In the genomic region with DNA sequence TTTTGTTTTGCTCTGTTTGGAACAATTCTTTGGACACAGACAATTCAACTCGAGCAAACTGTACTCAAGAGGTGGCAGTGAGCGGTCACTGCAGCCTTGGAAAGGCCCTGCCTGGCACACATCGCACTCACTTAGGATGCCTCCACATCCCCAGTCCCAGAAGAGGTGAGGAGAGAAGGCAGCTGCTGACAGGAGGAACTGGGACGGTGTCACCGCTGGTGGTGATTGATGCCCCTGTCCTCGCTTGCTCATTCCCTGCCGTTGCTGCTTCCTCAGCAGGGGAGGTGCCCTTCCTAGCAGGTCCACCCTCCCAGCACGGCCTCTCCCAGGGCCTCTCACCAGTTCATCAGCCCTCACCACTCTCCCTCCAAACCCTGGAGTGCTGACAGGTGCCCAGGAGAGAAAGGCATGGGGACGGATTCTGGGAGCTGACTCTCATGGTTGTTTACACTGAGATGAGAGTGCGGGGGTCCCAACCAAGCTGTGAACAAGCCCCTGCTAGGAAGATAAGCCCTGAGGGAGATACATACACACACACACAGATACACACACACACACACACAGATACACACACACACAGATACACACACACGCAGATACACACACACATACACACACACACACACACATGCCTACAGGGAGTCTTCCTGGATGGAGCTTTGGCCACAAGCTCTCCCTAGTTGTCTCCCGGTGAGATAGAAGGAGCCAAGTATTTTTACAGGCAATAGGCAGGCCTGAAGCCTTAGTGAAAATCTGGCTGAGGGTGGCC, we compare ENCODE assay signal across 1 cellular context.
TF ChIP-seq lines count a peak whose summit lies in the region.

No MANE protein-coding gene starts in this region.

TF ChIP-seq in K562, 482 proteins besides CTCF, POLR2A, EP300 and RAD21 (continued from another document and continues in another):
- TF ChIP-seq, protein P1, sequence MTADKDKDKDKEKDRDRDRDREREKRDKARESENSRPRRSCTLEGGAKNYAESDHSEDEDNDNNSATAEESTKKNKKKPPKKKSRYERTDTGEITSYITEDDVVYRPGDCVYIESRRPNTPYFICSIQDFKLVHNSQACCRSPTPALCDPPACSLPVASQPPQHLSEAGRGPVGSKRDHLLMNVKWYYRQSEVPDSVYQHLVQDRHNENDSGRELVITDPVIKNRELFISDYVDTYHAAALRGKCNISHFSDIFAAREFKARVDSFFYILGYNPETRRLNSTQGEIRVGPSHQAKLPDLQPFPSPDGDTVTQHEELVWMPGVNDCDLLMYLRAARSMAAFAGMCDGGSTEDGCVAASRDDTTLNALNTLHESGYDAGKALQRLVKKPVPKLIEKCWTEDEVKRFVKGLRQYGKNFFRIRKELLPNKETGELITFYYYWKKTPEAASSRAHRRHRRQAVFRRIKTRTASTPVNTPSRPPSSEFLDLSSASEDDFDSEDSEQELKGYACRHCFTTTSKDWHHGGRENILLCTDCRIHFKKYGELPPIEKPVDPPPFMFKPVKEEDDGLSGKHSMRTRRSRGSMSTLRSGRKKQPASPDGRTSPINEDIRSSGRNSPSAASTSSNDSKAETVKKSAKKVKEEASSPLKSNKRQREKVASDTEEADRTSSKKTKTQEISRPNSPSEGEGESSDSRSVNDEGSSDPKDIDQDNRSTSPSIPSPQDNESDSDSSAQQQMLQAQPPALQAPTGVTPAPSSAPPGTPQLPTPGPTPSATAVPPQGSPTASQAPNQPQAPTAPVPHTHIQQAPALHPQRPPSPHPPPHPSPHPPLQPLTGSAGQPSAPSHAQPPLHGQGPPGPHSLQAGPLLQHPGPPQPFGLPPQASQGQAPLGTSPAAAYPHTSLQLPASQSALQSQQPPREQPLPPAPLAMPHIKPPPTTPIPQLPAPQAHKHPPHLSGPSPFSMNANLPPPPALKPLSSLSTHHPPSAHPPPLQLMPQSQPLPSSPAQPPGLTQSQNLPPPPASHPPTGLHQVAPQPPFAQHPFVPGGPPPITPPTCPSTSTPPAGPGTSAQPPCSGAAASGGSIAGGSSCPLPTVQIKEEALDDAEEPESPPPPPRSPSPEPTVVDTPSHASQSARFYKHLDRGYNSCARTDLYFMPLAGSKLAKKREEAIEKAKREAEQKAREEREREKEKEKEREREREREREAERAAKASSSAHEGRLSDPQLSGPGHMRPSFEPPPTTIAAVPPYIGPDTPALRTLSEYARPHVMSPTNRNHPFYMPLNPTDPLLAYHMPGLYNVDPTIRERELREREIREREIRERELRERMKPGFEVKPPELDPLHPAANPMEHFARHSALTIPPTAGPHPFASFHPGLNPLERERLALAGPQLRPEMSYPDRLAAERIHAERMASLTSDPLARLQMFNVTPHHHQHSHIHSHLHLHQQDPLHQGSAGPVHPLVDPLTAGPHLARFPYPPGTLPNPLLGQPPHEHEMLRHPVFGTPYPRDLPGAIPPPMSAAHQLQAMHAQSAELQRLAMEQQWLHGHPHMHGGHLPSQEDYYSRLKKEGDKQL (CRISPR knock-in tag; IDR thresholded peaks at IDR 0.05; ENCODE audit: borderline replicate concordance) = no peak
- TF ChIP-seq, protein P2, sequence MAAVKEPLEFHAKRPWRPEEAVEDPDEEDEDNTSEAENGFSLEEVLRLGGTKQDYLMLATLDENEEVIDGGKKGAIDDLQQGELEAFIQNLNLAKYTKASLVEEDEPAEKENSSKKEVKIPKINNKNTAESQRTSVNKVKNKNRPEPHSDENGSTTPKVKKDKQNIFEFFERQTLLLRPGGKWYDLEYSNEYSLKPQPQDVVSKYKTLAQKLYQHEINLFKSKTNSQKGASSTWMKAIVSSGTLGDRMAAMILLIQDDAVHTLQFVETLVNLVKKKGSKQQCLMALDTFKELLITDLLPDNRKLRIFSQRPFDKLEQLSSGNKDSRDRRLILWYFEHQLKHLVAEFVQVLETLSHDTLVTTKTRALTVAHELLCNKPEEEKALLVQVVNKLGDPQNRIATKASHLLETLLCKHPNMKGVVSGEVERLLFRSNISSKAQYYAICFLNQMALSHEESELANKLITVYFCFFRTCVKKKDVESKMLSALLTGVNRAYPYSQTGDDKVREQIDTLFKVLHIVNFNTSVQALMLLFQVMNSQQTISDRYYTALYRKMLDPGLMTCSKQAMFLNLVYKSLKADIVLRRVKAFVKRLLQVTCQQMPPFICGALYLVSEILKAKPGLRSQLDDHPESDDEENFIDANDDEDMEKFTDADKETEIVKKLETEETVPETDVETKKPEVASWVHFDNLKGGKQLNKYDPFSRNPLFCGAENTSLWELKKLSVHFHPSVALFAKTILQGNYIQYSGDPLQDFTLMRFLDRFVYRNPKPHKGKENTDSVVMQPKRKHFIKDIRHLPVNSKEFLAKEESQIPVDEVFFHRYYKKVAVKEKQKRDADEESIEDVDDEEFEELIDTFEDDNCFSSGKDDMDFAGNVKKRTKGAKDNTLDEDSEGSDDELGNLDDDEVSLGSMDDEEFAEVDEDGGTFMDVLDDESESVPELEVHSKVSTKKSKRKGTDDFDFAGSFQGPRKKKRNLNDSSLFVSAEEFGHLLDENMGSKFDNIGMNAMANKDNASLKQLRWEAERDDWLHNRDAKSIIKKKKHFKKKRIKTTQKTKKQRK (IDR thresholded peaks at IDR 0.05; ENCODE audit: borderline replicate concordance, low read depth, low read length) = no peak
- no peak for TF ChIP-seq TRIM24 (IDR thresholded peaks at IDR 0.05)
- TF ChIP-seq RBM15 (IDR thresholded peaks at IDR 0.05; ENCODE audit: insufficient read depth, low read length) = no peak
- TF ChIP-seq, protein P3, sequence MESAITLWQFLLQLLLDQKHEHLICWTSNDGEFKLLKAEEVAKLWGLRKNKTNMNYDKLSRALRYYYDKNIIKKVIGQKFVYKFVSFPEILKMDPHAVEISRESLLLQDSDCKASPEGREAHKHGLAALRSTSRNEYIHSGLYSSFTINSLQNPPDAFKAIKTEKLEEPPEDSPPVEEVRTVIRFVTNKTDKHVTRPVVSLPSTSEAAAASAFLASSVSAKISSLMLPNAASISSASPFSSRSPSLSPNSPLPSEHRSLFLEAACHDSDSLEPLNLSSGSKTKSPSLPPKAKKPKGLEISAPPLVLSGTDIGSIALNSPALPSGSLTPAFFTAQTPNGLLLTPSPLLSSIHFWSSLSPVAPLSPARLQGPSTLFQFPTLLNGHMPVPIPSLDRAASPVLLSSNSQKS (CRISPR knock-in tag; IDR thresholded peaks at IDR 0.05) = no peak
- no peak for TF ChIP-seq ZNF695 (CRISPR knock-in tag; IDR thresholded peaks at IDR 0.05)
- no peak for TF ChIP-seq PCBP1 (IDR thresholded peaks at IDR 0.05; ENCODE audit: low read depth, low read length, poor library complexity, severe bottlenecking)
- TF ChIP-seq, protein P4, sequence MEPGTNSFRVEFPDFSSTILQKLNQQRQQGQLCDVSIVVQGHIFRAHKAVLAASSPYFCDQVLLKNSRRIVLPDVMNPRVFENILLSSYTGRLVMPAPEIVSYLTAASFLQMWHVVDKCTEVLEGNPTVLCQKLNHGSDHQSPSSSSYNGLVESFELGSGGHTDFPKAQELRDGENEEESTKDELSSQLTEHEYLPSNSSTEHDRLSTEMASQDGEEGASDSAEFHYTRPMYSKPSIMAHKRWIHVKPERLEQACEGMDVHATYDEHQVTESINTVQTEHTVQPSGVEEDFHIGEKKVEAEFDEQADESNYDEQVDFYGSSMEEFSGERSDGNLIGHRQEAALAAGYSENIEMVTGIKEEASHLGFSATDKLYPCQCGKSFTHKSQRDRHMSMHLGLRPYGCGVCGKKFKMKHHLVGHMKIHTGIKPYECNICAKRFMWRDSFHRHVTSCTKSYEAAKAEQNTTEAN (CRISPR knock-in tag; IDR thresholded peaks at IDR 0.05) = no peak
- TF ChIP-seq HNRNPL (IDR thresholded peaks at IDR 0.05; ENCODE audit: low read depth, low read length) = no peak
- no peak for TF ChIP-seq FOXK1 (CRISPR knock-in tag; IDR thresholded peaks at IDR 0.05; ENCODE audit: borderline replicate concordance)
- TF ChIP-seq EHMT2 (IDR thresholded peaks at IDR 0.05) = 0 out of 2 replicates have a peak, but pooled peaks have one; percentile 38
- TF ChIP-seq, protein P5, sequence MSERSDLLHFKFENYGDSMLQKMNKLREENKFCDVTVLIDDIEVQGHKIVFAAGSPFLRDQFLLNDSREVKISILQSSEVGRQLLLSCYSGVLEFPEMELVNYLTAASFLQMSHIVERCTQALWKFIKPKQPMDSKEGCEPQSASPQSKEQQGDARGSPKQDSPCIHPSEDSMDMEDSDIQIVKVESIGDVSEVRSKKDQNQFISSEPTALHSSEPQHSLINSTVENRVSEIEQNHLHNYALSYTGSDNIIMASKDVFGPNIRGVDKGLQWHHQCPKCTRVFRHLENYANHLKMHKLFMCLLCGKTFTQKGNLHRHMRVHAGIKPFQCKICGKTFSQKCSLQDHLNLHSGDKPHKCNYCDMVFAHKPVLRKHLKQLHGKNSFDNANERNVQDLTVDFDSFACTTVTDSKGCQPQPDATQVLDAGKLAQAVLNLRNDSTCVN (CRISPR knock-in tag; IDR thresholded peaks at IDR 0.05) = no peak
- no peak for TF ChIP-seq SAFB2 (IDR thresholded peaks at IDR 0.05; ENCODE audit: borderline replicate concordance, low read depth, low read length, severe bottlenecking)
- TF ChIP-seq SMARCE1 (IDR thresholded peaks at IDR 0.05) = no peak
- no peak for TF ChIP-seq YY1 (IDR thresholded peaks at IDR 0.05; ENCODE audit: borderline replicate concordance in 1 of 3, control insufficient read depth in 1 of 3, extremely low read depth in 1 of 3, insufficient read depth in 3 of 3, insufficient read length in 1 of 3, insufficient replicate concordance in 2 of 3, low read depth in 1 of 3, low read length in 2 of 3)
- TF ChIP-seq ZNF431 (CRISPR knock-in tag; IDR thresholded peaks at IDR 0.05) = no peak
- no peak for TF ChIP-seq ZNF143 (CRISPR knock-in tag; IDR thresholded peaks at IDR 0.05)
- TF ChIP-seq RNF2 (IDR thresholded peaks at IDR 0.05) = no peak
- TF ChIP-seq, protein P6, sequence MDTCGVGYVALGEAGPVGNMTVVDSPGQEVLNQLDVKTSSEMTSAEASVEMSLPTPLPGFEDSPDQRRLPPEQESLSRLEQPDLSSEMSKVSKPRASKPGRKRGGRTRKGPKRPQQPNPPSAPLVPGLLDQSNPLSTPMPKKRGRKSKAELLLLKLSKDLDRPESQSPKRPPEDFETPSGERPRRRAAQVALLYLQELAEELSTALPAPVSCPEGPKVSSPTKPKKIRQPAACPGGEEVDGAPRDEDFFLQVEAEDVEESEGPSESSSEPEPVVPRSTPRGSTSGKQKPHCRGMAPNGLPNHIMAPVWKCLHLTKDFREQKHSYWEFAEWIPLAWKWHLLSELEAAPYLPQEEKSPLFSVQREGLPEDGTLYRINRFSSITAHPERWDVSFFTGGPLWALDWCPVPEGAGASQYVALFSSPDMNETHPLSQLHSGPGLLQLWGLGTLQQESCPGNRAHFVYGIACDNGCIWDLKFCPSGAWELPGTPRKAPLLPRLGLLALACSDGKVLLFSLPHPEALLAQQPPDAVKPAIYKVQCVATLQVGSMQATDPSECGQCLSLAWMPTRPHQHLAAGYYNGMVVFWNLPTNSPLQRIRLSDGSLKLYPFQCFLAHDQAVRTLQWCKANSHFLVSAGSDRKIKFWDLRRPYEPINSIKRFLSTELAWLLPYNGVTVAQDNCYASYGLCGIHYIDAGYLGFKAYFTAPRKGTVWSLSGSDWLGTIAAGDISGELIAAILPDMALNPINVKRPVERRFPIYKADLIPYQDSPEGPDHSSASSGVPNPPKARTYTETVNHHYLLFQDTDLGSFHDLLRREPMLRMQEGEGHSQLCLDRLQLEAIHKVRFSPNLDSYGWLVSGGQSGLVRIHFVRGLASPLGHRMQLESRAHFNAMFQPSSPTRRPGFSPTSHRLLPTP (IDR thresholded peaks at IDR 0.05; ENCODE audit: borderline replicate concordance, extremely low read depth, insufficient read length) = no peak
- no peak for TF ChIP-seq XRCC4 (IDR thresholded peaks at IDR 0.05; ENCODE audit: extremely low read depth, insufficient read depth, insufficient read length)
- TF ChIP-seq, protein P7, sequence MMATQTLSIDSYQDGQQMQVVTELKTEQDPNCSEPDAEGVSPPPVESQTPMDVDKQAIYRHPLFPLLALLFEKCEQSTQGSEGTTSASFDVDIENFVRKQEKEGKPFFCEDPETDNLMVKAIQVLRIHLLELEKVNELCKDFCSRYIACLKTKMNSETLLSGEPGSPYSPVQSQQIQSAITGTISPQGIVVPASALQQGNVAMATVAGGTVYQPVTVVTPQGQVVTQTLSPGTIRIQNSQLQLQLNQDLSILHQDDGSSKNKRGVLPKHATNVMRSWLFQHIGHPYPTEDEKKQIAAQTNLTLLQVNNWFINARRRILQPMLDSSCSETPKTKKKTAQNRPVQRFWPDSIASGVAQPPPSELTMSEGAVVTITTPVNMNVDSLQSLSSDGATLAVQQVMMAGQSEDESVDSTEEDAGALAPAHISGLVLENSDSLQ (IDR thresholded peaks at IDR 0.05) = peak; percentile 91
- TF ChIP-seq ZNF174 (CRISPR knock-in tag; IDR thresholded peaks at IDR 0.05) = no peak
- no peak for TF ChIP-seq HDAC3 (IDR thresholded peaks at IDR 0.05; ENCODE audit: borderline replicate concordance, partially characterized antibody)
- TF ChIP-seq, protein P8, sequence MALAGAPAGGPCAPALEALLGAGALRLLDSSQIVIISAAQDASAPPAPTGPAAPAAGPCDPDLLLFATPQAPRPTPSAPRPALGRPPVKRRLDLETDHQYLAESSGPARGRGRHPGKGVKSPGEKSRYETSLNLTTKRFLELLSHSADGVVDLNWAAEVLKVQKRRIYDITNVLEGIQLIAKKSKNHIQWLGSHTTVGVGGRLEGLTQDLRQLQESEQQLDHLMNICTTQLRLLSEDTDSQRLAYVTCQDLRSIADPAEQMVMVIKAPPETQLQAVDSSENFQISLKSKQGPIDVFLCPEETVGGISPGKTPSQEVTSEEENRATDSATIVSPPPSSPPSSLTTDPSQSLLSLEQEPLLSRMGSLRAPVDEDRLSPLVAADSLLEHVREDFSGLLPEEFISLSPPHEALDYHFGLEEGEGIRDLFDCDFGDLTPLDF (CRISPR knock-in tag; IDR thresholded peaks at IDR 0.05) = no peak
- TF ChIP-seq PCBP2 (IDR thresholded peaks at IDR 0.05; ENCODE audit: low read depth, low read length, poor library complexity, severe bottlenecking) = no peak
- TF ChIP-seq KLF16 (IDR thresholded peaks at IDR 0.05) = no peak
- TF ChIP-seq ZNF436 (CRISPR knock-in tag; IDR thresholded peaks at IDR 0.05) = no peak
- TF ChIP-seq CHD1 (IDR thresholded peaks at IDR 0.05; ENCODE audit: low read length) = no peak
- TF ChIP-seq, protein P9, sequence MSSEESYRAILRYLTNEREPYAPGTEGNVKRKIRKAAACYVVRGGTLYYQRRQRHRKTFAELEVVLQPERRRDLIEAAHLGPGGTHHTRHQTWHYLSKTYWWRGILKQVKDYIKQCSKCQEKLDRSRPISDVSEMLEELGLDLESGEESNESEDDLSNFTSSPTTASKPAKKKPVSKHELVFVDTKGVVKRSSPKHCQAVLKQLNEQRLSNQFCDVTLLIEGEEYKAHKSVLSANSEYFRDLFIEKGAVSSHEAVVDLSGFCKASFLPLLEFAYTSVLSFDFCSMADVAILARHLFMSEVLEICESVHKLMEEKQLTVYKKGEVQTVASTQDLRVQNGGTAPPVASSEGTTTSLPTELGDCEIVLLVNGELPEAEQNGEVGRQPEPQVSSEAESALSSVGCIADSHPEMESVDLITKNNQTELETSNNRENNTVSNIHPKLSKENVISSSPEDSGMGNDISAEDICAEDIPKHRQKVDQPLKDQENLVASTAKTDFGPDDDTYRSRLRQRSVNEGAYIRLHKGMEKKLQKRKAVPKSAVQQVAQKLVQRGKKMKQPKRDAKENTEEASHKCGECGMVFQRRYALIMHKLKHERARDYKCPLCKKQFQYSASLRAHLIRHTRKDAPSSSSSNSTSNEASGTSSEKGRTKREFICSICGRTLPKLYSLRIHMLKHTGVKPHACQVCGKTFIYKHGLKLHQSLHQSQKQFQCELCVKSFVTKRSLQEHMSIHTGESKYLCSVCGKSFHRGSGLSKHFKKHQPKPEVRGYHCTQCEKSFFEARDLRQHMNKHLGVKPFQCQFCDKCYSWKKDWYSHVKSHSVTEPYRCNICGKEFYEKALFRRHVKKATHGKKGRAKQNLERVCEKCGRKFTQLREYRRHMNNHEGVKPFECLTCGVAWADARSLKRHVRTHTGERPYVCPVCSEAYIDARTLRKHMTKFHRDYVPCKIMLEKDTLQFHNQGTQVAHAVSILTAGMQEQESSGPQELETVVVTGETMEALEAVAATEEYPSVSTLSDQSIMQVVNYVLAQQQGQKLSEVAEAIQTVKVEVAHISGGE (CRISPR knock-in tag; IDR thresholded peaks at IDR 0.05) = no peak
- no peak for TF ChIP-seq HNRNPK (IDR thresholded peaks at IDR 0.05; ENCODE audit: low read depth, low read length, poor library complexity, severe bottlenecking)
- TF ChIP-seq ARID1B (IDR thresholded peaks at IDR 0.05) = 0 out of 2 replicates have a peak, but pooled peaks have one; percentile 14
